In the genomic region with DNA sequence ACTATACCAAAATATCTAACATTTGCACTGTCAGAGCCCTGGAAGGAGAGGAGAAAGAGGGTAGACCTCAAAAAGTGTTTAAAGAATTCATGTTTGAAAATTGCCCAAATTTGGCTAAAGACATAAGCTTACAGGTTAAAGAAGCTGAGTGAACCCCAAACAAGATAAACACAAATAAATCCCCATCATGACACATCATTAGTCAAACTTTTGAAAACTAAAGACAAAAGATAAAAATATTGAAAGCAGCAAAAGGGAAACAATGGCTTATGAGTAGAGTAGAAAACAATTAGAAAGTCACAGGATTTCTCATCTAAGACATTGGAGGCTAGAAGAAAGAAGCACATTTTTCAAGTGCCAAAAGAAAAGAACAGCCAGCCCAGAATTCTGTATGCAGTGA, we compare ENCODE assay signal across 19 cellular contexts. TPM values are rescaled to one million over a fixed set of nuclear protein-coding genes. Genes with fewer than 3 reads are reported as not detected.
A peak's percentile ranks its signal among the peaks of the same experiment; 100 is the strongest.
DNase-seq lines count a peak whose midpoint lies in the region; ATAC-seq and TF ChIP-seq lines count a peak whose summit lies in the region.
"Had no signal": no experiment of that assay in that cellular context is flagged by ENCODE, and none has a peak within 500 bp of the region (broad histone marks: within the 10 kb centered on the region; RNA-seq: fewer than 3 reads in every experiment).

No MANE protein-coding gene starts in this region.

- H3F3A ChIP-seq in PC-3 (ENCODE audit: low read length, unreplicated experiment): no peaks in the 10 kb centered on the region

- H3K27ac Mint-ChIP-seq in activated T-helper 17 cell treated with anti-CD3 and anti-CD28 coated beads, Interleukin-2, amount 50 U/mL, for 72 hours: no peak overlapping the region

- no peaks in the 10 kb centered on the region for H4K20me1 ChIP-seq in PC-3 (ENCODE audit: low read length)

- TF ChIP-seq EP300 in gastroesophageal sphincter (IDR thresholded peaks at IDR 0.05): no peak

- no peak overlapping the region for H3K18ac ChIP-seq in neuronal stem cell (ENCODE audit: low read length)

- H2BK120ac ChIP-seq in neuronal stem cell (ENCODE audit: low read depth, low read length): no peak overlapping the region

- BruUV-seq in PC-3 (replicated peaks; lab: Mats Ljungman, UMichigan): no TSS peak

- DNase-seq in HPDE6-E6E7 (ENCODE audit: extremely low spot score) (peak; percentile 4), PC-3 (peak; percentile 2), foreskin keratinocyte (no peak), NCI-H2196 treated with DMSO at 0.1 percent for 48 hours (lab: John Stamatoyannopoulos, UW; ENCODE audit: unreplicated experiment) (no peak), neuronal stem cell (ENCODE audit: low spot score) (no peak)
- DNase-seq: ACHN; BE2C; C1 segment of cervical spinal cord; CD4-positive, CD25-positive, alpha-beta regulatory T cell; CD8-positive, alpha-beta memory T cell; COR-L47; DMS 273 treated with DMSO at 0.1 percent for 48 hours; DND-41; EL; GM23248; IMR-90 had no signal

- no peak overlapping the region for H3K4me3 Mint-ChIP-seq in activated T-helper 17 cell treated with anti-CD3 and anti-CD28 coated beads, Interleukin-2, amount 50 U/mL, for 72 hours
- H3K4me3 Mint-ChIP-seq: CD8-positive, alpha-beta memory T cell had no signal

- POLR2A ChIA-PET in PC-3 (lab: Charles Lee; ENCODE audit: unreplicated experiment): no interaction called here

- ATAC-seq in PC-3 (no peak), foreskin keratinocyte (peak; percentile 44), gastroesophageal sphincter (no peak)
- ATAC-seq in activated T-helper 17 cell treated with anti-CD3 and anti-CD28 coated beads, Interleukin-2, amount 50 U/mL, for 72 hours (replicated peaks): peak; percentile 21

- peaks cover 8% of the 10 kb centered on the region for H3K4me1 Mint-ChIP-seq in activated T-helper 17 cell treated with anti-CD3 and anti-CD28 coated beads, Interleukin-2, amount 50 U/mL, for 72 hours

- H3K79me1 ChIP-seq in neuronal stem cell (ENCODE audit: low read depth, low read length): no peaks in the 10 kb centered on the region

- H3K9ac ChIP-seq in PC-3 (ENCODE audit: low read length) (no peak overlapping the region), neuronal stem cell (ENCODE audit: low read depth, low read length, poor library complexity) (no peak overlapping the region)
- H3K9ac ChIP-seq: GM23248 had no signal

- H3K27me3 Mint-ChIP-seq in activated T-helper 17 cell treated with anti-CD3 and anti-CD28 coated beads, Interleukin-2, amount 50 U/mL, for 72 hours: no peaks in the 10 kb centered on the region

- TF ChIP-seq POLR2A in gastroesophageal sphincter (IDR thresholded peaks at IDR 0.05): no peak

- CTCF ChIA-PET in PC-3 (lab: Charles Lee): no interaction called here

- H3K79me2 ChIP-seq in PC-3 (ENCODE audit: low read length): no peaks in the 10 kb centered on the region

- H4K8ac ChIP-seq in neuronal stem cell (ENCODE audit: low read depth, low read length): no peak overlapping the region

- H2AFZ ChIP-seq in PC-3 (ENCODE audit: low read length) (no peak overlapping the region), neuronal stem cell (ENCODE audit: low read length) (no peak overlapping the region)
- H2AFZ ChIP-seq: GM23248 had no signal

- no peak overlapping the region for H3K4me3 ChIP-seq in PC-3 (ENCODE audit: low read length)
- no peak overlapping the region for H3K4me3 ChIP-seq in gastroesophageal sphincter
- H3K4me3 ChIP-seq in neuronal stem cell (ENCODE audit: low read length in 2 of 2): no peak overlapping the region
- H3K4me3 ChIP-seq: GM23248, HAP-1 had no signal

- H4K91ac ChIP-seq in neuronal stem cell (ENCODE audit: low read depth, low read length, poor library complexity): no peak overlapping the region

- H3K9me2 ChIP-seq in PC-3 (replicated peaks; ENCODE audit: low read length): no peaks in the 10 kb centered on the region

- peaks cover 2% of the 10 kb centered on the region; the same call in 1 of the 2 replicates for H3K4me1 ChIP-seq in PC-3 (ENCODE audit: insufficient read depth, low read length)
- H3K4me1 ChIP-seq in foreskin keratinocyte: peaks cover 1% of the 10 kb centered on the region
- H3K4me1 ChIP-seq in gastroesophageal sphincter: peaks cover 0 to under 1% (median 0%) of the 10 kb centered on the region in 3 donors
- H3K4me1 ChIP-seq in neuronal stem cell (ENCODE audit: control insufficient read depth in 2 of 2, insufficient read depth in 1 of 2, low read depth in 1 of 2, low read length in 2 of 2): no peaks in the 10 kb centered on the region
- H3K4me1 ChIP-seq: BE2C had no signal

- H3K36me3 ChIP-seq in PC-3 (ENCODE audit: low read depth, low read length) (no peaks in the 10 kb centered on the region), gastroesophageal sphincter (no peaks in the 10 kb centered on the region), neuronal stem cell (replicated peaks in 1 of 2; ENCODE audit: control insufficient read depth in 2 of 2, insufficient read depth in 2 of 2, low read length in 2 of 2) (no peaks in the 10 kb centered on the region)
- H3K36me3 ChIP-seq: BE2C, HAP-1 had no signal

- H2BK5ac ChIP-seq in neuronal stem cell (ENCODE audit: low read length): no peak overlapping the region

- TF ChIP-seq CTCF in PC-3 (conservative IDR thresholded peaks at IDR 0.05; ENCODE audit: low read depth, low read length) (no peak), foreskin keratinocyte (conservative IDR thresholded peaks at IDR 0.05) (no peak), gastroesophageal sphincter (IDR thresholded peaks at IDR 0.05) (no peak)

- no peak overlapping the region for H3K23ac ChIP-seq in neuronal stem cell (ENCODE audit: low read depth, low read length, poor library complexity)

- no peaks in the 10 kb centered on the region for H3K27me3 ChIP-seq in PC-3 (ENCODE audit: low read length)
- no peaks in the 10 kb centered on the region for H3K27me3 ChIP-seq in foreskin keratinocyte
- peaks cover 31% of the 10 kb centered on the region for H3K27me3 ChIP-seq in gastroesophageal sphincter
- H3K27me3 ChIP-seq in neuronal stem cell (ENCODE audit: control insufficient read depth in 3 of 3, insufficient read depth in 3 of 3, low read depth in 1 of 3, low read length in 3 of 3): peaks cover 0 to 35% (median 0%) of the 10 kb centered on the region in 3 experiments
- H3K27me3 ChIP-seq: BE2C had no signal

- no peak overlapping the region for H3K27ac ChIP-seq in PC-3 (ENCODE audit: low read length)
- no peak overlapping the region for H3K27ac ChIP-seq in foreskin keratinocyte
- H3K27ac ChIP-seq in gastroesophageal sphincter: no peak overlapping the region
- H3K27ac ChIP-seq in neuronal stem cell (replicated peaks; ENCODE audit: low read length): no peak overlapping the region
- H3K27ac ChIP-seq: GM23248 had no signal

- H3K36me3 Mint-ChIP-seq in activated T-helper 17 cell treated with anti-CD3 and anti-CD28 coated beads, Interleukin-2, amount 50 U/mL, for 72 hours (ENCODE audit: low read depth): no peaks in the 10 kb centered on the region
- H3K36me3 Mint-ChIP-seq: CD4-positive, CD25-positive, alpha-beta regulatory T cell; CD8-positive, alpha-beta memory T cell had no signal

- no peaks in the 10 kb centered on the region for H3K9me3 Mint-ChIP-seq in activated T-helper 17 cell treated with anti-CD3 and anti-CD28 coated beads, Interleukin-2, amount 50 U/mL, for 72 hours
- H3K9me3 Mint-ChIP-seq: CD8-positive, alpha-beta memory T cell had no signal

- H3K4ac ChIP-seq in neuronal stem cell (ENCODE audit: low read length): no peak overlapping the region

- no peaks in the 10 kb centered on the region for H3K9me3 ChIP-seq in PC-3 (ENCODE audit: low read length)
- no peaks in the 10 kb centered on the region for H3K9me3 ChIP-seq in gastroesophageal sphincter
- no peaks in the 10 kb centered on the region for H3K9me3 ChIP-seq in neuronal stem cell (replicated peaks in 1 of 2; ENCODE audit: control insufficient read depth in 2 of 2, insufficient read depth in 1 of 2, low read depth in 1 of 2, low read length in 2 of 2)
- H3K9me3 ChIP-seq: BE2C, HAP-1 had no signal

- H3K14ac ChIP-seq in neuronal stem cell (ENCODE audit: low read length): no peak overlapping the region

- no peak overlapping the region for H2AK5ac ChIP-seq in neuronal stem cell (ENCODE audit: low read depth, low read length)

- H3K4me2 ChIP-seq in PC-3 (ENCODE audit: low read length): no peak overlapping the region
- H3K4me2 ChIP-seq in neuronal stem cell (ENCODE audit: insufficient read depth, low read length, poor library complexity, severe bottlenecking): no peak overlapping the region

- no peak overlapping the region for H2BK12ac ChIP-seq in neuronal stem cell (ENCODE audit: low read length)

- intact Hi-C loops in PC-3 (cut with micrococcal nuclease): no loop called here

- H2BK15ac ChIP-seq in neuronal stem cell (ENCODE audit: low read length): no peak overlapping the region

RNA-seq across cellular contexts. Expression of gene UBLCP1, which starts 6.1 kb away (rescaled TPM):
- total RNA-seq in PC-3 (2014; rRNA removed): 8.9 and 9.5 TPM in 2 replicates
- 10 to 100 TPM; 13.4 to 24.7 TPM for total RNA-seq in activated T-helper 17 cell treated with anti-CD3 and anti-CD28 coated beads, Interleukin-2, amount 50 U/mL, for 72 hours
- 34.0 and 36.7 TPM in 2 replicates for total RNA-seq in foreskin keratinocyte
- 29.0 and 30.5 TPM in 2 replicates for polyA plus RNA-seq in foreskin keratinocyte
- total RNA-seq in gastroesophageal sphincter: 10 to 100 TPM; 24.1 to 29.3 (median 26.0) TPM
- 50.0 TPM for polyA plus RNA-seq in neuronal stem cell (2013, experiment 1 of 2)
- polyA plus RNA-seq in neuronal stem cell (2013, experiment 2 of 2): 52.6 TPM

RNA-seq across cellular contexts. Expression of gene RNF145, which starts 47.7 kb away (rescaled TPM):
- total RNA-seq in PC-3 (2014; rRNA removed) (13.7 and 21.8 TPM in 2 replicates), foreskin keratinocyte (56.2 and 58.3 TPM in 2 replicates), gastroesophageal sphincter (10 to 100 TPM; 39.3 to 89.4 (median 68.7) TPM)
- 100 to 1,000 TPM in 1 of 2 donors, 10 to 100 TPM in 1; 88.3 to 111 TPM for total RNA-seq in activated T-helper 17 cell treated with anti-CD3 and anti-CD28 coated beads, Interleukin-2, amount 50 U/mL, for 72 hours
- polyA plus RNA-seq in foreskin keratinocyte: 43.3 and 50.1 TPM in 2 replicates
- polyA plus RNA-seq in neuronal stem cell (2013, experiment 1 of 2): 84.3 TPM
- 85.4 TPM for polyA plus RNA-seq in neuronal stem cell (2013, experiment 2 of 2)

Comparison
In these comparisons a context has a peak if more than half of its experiments do, and no peak if none do; other contexts are left out.
1. DNase-seq: peak in HPDE6-E6E7 (single experiment) and PC-3 (single experiment); none in foreskin keratinocyte (0 of 2), NCI-H2196 treated with DMSO at 0.1 percent for 48 hours (single experiment) and neuronal stem cell (single experiment).
2. ATAC-seq: peak in activated T-helper 17 cell treated with anti-CD3 and anti-CD28 coated beads, Interleukin-2, amount 50 U/mL, for 72 hours (single experiment) and foreskin keratinocyte (single experiment); none in PC-3 (single experiment) and gastroesophageal sphincter (single experiment).